ENCODE assay signal across 8 cellular contexts in genomic region chr7:71733108-71733870, GRCh38.
DNase-seq lines count a peak whose midpoint lies in the region; ATAC-seq, FAIRE-seq and TF ChIP-seq lines count a peak whose summit lies in the region.

No MANE protein-coding gene starts in this region.

- intact Hi-C loops in Panc1 (cut with micrococcal nuclease; ENCODE audit: unreplicated experiment), result loop anchor here (2.0 kb wide), 1 partner anchor 876 kb away; no protein-coding TSS in a partner anchor

- TF ChIP-seq CTCF in DOHH2 (IDR thresholded peaks at IDR 0.05; ENCODE audit: low read depth, low read length, poor library complexity, severe bottlenecking) (peak; percentile 99), Panc1 (IDR thresholded peaks at IDR 0.05) (peak; percentile 91), foreskin keratinocyte (conservative IDR thresholded peaks at IDR 0.05) (peak; percentile 83)

- no peaks in the 10 kb centered on the region for H3K36me3 Mint-ChIP-seq in activated T-helper 17 cell treated with anti-CD3 and anti-CD28 coated beads, Interleukin-2, amount 50 U/mL, for 72 hours (ENCODE audit: low read depth)

- no peaks in the 10 kb centered on the region for H3K9me2 ChIP-seq in DOHH2 (replicated peaks; ENCODE audit: control insufficient read depth, low read length)

- H4K91ac ChIP-seq in neuronal stem cell (ENCODE audit: low read depth, low read length, poor library complexity), result no peak overlapping the region

- H3K9me3 Mint-ChIP-seq in activated T-helper 17 cell treated with anti-CD3 and anti-CD28 coated beads, Interleukin-2, amount 50 U/mL, for 72 hours, result no peaks in the 10 kb centered on the region

- peak overlapping the region; percentile 56 for H3K9ac ChIP-seq in neuronal stem cell (ENCODE audit: low read depth, low read length, poor library complexity)

- in situ Hi-C loops in Panc1 (cut with HindIII; ENCODE audit: low pct_unique_long_range_greater_than_20kb, low sequenced_read_pairs), result no loop called here

- BruUV-seq in Panc1 (replicated peaks; lab: Mats Ljungman, UMichigan), result no TSS peak

- H3K4me2 ChIP-seq in DOHH2 (ENCODE audit: low read length) (peak overlapping the region; percentile 51), neuronal stem cell (ENCODE audit: insufficient read depth, low read length, poor library complexity, severe bottlenecking) (peak overlapping the region; percentile 85)

- H3K4me1 ChIP-seq in DOHH2 (ENCODE audit: control insufficient read depth, low read length) (no peaks in the 10 kb centered on the region), Panc1 (ENCODE audit: control insufficient read depth, insufficient read depth, low read length) (no peaks in the 10 kb centered on the region), foreskin keratinocyte (no peaks in the 10 kb centered on the region), neuronal stem cell (ENCODE audit: control insufficient read depth in 2 of 2, insufficient read depth in 1 of 2, low read depth in 1 of 2, low read length in 2 of 2) (peaks cover 2 to 4% of the 10 kb centered on the region in 2 donors)

- H3K79me2 ChIP-seq in DOHH2 (ENCODE audit: control insufficient read depth, low read length), result no peaks in the 10 kb centered on the region

- CTCF ChIA-PET in Panc1 (lab: Charles Lee), result interaction anchor here (0.6 to 0.7 kb wide), 4 partner anchors 167 to 900 kb away, joined by 3 to 5 read pairs (median 3); no protein-coding TSS in a partner anchor

- H3K4ac ChIP-seq in neuronal stem cell (ENCODE audit: low read length), result no peak overlapping the region

- H3K27ac ChIP-seq in DOHH2 (ENCODE audit: low read depth, low read length) (no peak overlapping the region), Panc1 (ENCODE audit: low read length) (no peak overlapping the region), foreskin keratinocyte (no peak overlapping the region), neuronal stem cell (replicated peaks; ENCODE audit: low read length) (no peak overlapping the region)

- peak overlapping the region; percentile 96 for H3K18ac ChIP-seq in neuronal stem cell (ENCODE audit: low read length)

- POLR2A ChIA-PET in Panc1 (lab: Charles Lee), result interaction anchor here (0.6 kb wide), 1 partner anchor 81 kb away, joined by 12 read pairs; no protein-coding TSS in a partner anchor

- peak; percentile 41 for DNase-seq in HTR-8/SVneo (ENCODE audit: insufficient read length, low spot score)
- DNase-seq in Panc1 (ENCODE audit: low read depth, low spot score), result peak; percentile 45
- peak in 1 of 2 donors; percentile 29 for DNase-seq in foreskin keratinocyte
- peak; percentile 89 for DNase-seq in neuronal stem cell (ENCODE audit: low spot score)
- DNase-seq in superior temporal gyrus (ENCODE audit: extremely low spot score), result peak; percentile 92

- H3K9me3 ChIP-seq in DOHH2 (ENCODE audit: control insufficient read depth, insufficient read depth, low read length), result no peaks in the 10 kb centered on the region
- no peaks in the 10 kb centered on the region for H3K9me3 ChIP-seq in Panc1 (ENCODE audit: control insufficient read depth, insufficient read depth, low read depth, low read length)
- H3K9me3 ChIP-seq in neuronal stem cell (replicated peaks in 1 of 2; ENCODE audit: control insufficient read depth in 2 of 2, insufficient read depth in 1 of 2, low read depth in 1 of 2, low read length in 2 of 2), result peaks cover 0 to 11% of the 10 kb centered on the region in 2 donors

- no peak for FAIRE-seq in HTR-8/SVneo (lab: Jason Lieb, UNC)

- no peaks in the 10 kb centered on the region for H3K36me3 ChIP-seq in DOHH2 (ENCODE audit: control insufficient read depth, low read length)
- no peaks in the 10 kb centered on the region for H3K36me3 ChIP-seq in Panc1 (ENCODE audit: control insufficient read depth, insufficient read depth, low read length)
- no peaks in the 10 kb centered on the region for H3K36me3 ChIP-seq in neuronal stem cell (replicated peaks in 1 of 2; ENCODE audit: control insufficient read depth in 2 of 2, insufficient read depth in 2 of 2, low read length in 2 of 2)

- no peak overlapping the region for H2BK15ac ChIP-seq in neuronal stem cell (ENCODE audit: low read length)

- H3K27ac Mint-ChIP-seq in activated T-helper 17 cell treated with anti-CD3 and anti-CD28 coated beads, Interleukin-2, amount 50 U/mL, for 72 hours, result no peak overlapping the region

- H2AK5ac ChIP-seq in neuronal stem cell (ENCODE audit: low read depth, low read length), result no peak overlapping the region

- no peak overlapping the region for H3K14ac ChIP-seq in neuronal stem cell (ENCODE audit: low read length)

- H3K4me3 ChIP-seq in DOHH2 (ENCODE audit: low read length) (no peak overlapping the region), Panc1 (ENCODE audit: low read depth in 2 of 2, low read length in 2 of 2) (peak overlapping the region in 1 of 2 experiments; percentile 30; a peak in 1 of 4 replicates), neuronal stem cell (ENCODE audit: low read length in 2 of 2) (peak overlapping the region; percentile 32 to 35)

- H3K23ac ChIP-seq in neuronal stem cell (ENCODE audit: low read depth, low read length, poor library complexity), result no peak overlapping the region

- no peak overlapping the region for H2BK5ac ChIP-seq in neuronal stem cell (ENCODE audit: low read length)

- H3K4me1 Mint-ChIP-seq in activated T-helper 17 cell treated with anti-CD3 and anti-CD28 coated beads, Interleukin-2, amount 50 U/mL, for 72 hours, result no peaks in the 10 kb centered on the region

- H3K4me3 Mint-ChIP-seq in activated T-helper 17 cell treated with anti-CD3 and anti-CD28 coated beads, Interleukin-2, amount 50 U/mL, for 72 hours, result peak overlapping the region; percentile 1

- no peak overlapping the region for H2BK120ac ChIP-seq in neuronal stem cell (ENCODE audit: low read depth, low read length)

- H3K79me1 ChIP-seq in neuronal stem cell (ENCODE audit: low read depth, low read length), result no peaks in the 10 kb centered on the region

- H3K27me3 ChIP-seq in DOHH2 (ENCODE audit: control insufficient read depth, low read length), result no peaks in the 10 kb centered on the region
- no peaks in the 10 kb centered on the region for H3K27me3 ChIP-seq in Panc1 (ENCODE audit: control insufficient read depth, insufficient read depth, low read length)
- no peaks in the 10 kb centered on the region for H3K27me3 ChIP-seq in foreskin keratinocyte
- H3K27me3 ChIP-seq in neuronal stem cell (ENCODE audit: control insufficient read depth in 3 of 3, insufficient read depth in 3 of 3, low read depth in 1 of 3, low read length in 3 of 3), result no peaks in the 10 kb centered on the region

- no peaks in the 10 kb centered on the region for H3F3A ChIP-seq in DOHH2 (ENCODE audit: control insufficient read depth, insufficient read depth)

- no peak overlapping the region for H4K8ac ChIP-seq in neuronal stem cell (ENCODE audit: low read depth, low read length)

- ATAC-seq in Panc1, result peak; percentile 91
- ATAC-seq in activated T-helper 17 cell treated with anti-CD3 and anti-CD28 coated beads, Interleukin-2, amount 50 U/mL, for 72 hours (replicated peaks), result peak; percentile 43
- ATAC-seq in foreskin keratinocyte, result peak; percentile 68
- no peak for ATAC-seq in GM21576 (IDR thresholded peaks at IDR 0.05; ENCODE audit: unreplicated experiment)

- no peaks in the 10 kb centered on the region for H4K20me1 ChIP-seq in DOHH2 (ENCODE audit: control insufficient read depth, insufficient read depth, low read depth, low read length)

- H3K27me3 Mint-ChIP-seq in activated T-helper 17 cell treated with anti-CD3 and anti-CD28 coated beads, Interleukin-2, amount 50 U/mL, for 72 hours, result peaks cover 5% of the 10 kb centered on the region

- WGBS in neuronal stem cell (ENCODE audit: extremely low coverage in 2 of 2, insufficient read length in 2 of 2, insufficient replicate concordance in 1 of 2), 2 donors, result no CpG with 5 or more reads among the region's 29 CpGs

- peak overlapping the region; percentile 80 for H2BK12ac ChIP-seq in neuronal stem cell (ENCODE audit: low read length)

- H2AFZ ChIP-seq in neuronal stem cell (ENCODE audit: low read length), result peak overlapping the region; percentile 97
